Comparison of ENCODE assay signal across 1 cellular context in genomic region chr2:17470855-17471641, GRCh38.
A peak's percentile ranks its signal among the peaks of the same experiment; 100 is the strongest.
TF ChIP-seq lines count a peak whose summit lies in the region.

No MANE protein-coding gene starts in this region.

TF ChIP-seq in GM23338, 12 proteins besides CTCF, POLR2A, EP300 and RAD21:
- TF ChIP-seq ZNF462 (CRISPR knock-in tag; IDR thresholded peaks at IDR 0.05) (peak; percentile 92), NANOG (IDR thresholded peaks at IDR 0.05; ENCODE audit: borderline replicate concordance) (no peak)
